1 cellular context compared by ENCODE assay signal in the genomic region with DNA sequence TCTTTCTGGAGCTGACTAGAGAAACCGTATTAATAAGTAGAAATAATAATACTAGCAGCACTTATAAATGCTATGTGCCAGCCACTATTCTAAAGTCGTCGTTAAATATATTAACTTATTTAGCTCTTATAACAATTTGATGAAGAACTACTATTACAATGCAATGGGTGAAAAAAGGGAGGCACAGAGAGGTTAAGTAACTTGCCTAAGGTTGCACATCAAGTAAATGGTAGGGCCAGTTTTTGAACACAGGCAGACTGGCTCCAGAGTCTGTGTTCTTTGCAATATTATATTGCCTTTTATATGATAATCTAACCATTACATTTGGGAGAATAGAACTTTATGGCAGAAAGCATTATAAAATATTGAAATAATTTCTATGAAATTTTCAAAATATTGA.
TF ChIP-seq lines count a peak whose summit lies in the region.

No MANE protein-coding gene starts in this region.

TF ChIP-seq in GM12878, 131 proteins besides CTCF, POLR2A, EP300 and RAD21:
- TF ChIP-seq IRF5 (IDR thresholded peaks at IDR 0.05; ENCODE audit: borderline replicate concordance) (no peak), CHD1 (IDR thresholded peaks at IDR 0.05; ENCODE audit: low read depth, low read length) (no peak), FOXK2 (IDR thresholded peaks at IDR 0.05) (no peak), YY1 (IDR thresholded peaks at IDR 0.05; ENCODE audit: low read depth, low read length) (no peak), POLR2AphosphoS5 (IDR thresholded peaks at IDR 0.05; ENCODE audit: low read length) (no peak), SRF (IDR thresholded peaks at IDR 0.05; ENCODE audit: low read depth in 2 of 2, low read length in 2 of 2) (no peak), SIX5 (IDR thresholded peaks at IDR 0.05; ENCODE audit: low read depth, low read length, severe bottlenecking) (no peak), RFX5 (IDR thresholded peaks at IDR 0.05; ENCODE audit: low read depth, low read length) (no peak), IKZF1 (conservative IDR thresholded peaks at IDR 0.05) (no peak), CEBPZ (IDR thresholded peaks at IDR 0.05; ENCODE audit: low read depth, low read length) (no peak), ZBTB4 (CRISPR knock-in tag; IDR thresholded peaks at IDR 0.05) (no peak), EED (IDR thresholded peaks at IDR 0.05; ENCODE audit: low read depth) (no peak), ZNF207 (IDR thresholded peaks at IDR 0.05; ENCODE audit: borderline replicate concordance) (no peak), BACH1 (IDR thresholded peaks at IDR 0.05; ENCODE audit: borderline replicate concordance) (no peak), ATF3 (IDR thresholded peaks at IDR 0.05; ENCODE audit: borderline replicate concordance, extremely low read depth, low read depth, low read length) (no peak)
- TF ChIP-seq, protein P1, sequence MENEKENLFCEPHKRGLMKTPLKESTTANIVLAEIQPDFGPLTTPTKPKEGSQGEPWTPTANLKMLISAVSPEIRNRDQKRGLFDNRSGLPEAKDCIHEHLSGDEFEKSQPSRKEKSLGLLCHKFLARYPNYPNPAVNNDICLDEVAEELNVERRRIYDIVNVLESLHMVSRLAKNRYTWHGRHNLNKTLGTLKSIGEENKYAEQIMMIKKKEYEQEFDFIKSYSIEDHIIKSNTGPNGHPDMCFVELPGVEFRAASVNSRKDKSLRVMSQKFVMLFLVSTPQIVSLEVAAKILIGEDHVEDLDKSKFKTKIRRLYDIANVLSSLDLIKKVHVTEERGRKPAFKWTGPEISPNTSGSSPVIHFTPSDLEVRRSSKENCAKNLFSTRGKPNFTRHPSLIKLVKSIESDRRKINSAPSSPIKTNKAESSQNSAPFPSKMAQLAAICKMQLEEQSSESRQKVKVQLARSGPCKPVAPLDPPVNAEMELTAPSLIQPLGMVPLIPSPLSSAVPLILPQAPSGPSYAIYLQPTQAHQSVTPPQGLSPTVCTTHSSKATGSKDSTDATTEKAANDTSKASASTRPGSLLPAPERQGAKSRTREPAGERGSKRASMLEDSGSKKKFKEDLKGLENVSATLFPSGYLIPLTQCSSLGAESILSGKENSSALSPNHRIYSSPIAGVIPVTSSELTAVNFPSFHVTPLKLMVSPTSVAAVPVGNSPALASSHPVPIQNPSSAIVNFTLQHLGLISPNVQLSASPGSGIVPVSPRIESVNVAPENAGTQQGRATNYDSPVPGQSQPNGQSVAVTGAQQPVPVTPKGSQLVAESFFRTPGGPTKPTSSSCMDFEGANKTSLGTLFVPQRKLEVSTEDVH (IDR thresholded peaks at IDR 0.05; ENCODE audit: low read depth, partially characterized antibody), result no peak
- TF ChIP-seq, protein P2, sequence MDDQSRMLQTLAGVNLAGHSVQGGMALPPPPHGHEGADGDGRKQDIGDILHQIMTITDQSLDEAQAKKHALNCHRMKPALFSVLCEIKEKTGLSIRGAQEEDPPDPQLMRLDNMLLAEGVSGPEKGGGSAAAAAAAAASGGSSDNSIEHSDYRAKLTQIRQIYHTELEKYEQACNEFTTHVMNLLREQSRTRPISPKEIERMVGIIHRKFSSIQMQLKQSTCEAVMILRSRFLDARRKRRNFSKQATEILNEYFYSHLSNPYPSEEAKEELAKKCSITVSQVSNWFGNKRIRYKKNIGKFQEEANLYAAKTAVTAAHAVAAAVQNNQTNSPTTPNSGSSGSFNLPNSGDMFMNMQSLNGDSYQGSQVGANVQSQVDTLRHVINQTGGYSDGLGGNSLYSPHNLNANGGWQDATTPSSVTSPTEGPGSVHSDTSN (IDR thresholded peaks at IDR 0.05; ENCODE audit: insufficient replicate concordance, low read depth, low read length), result no peak
- TF ChIP-seq, protein P3, sequence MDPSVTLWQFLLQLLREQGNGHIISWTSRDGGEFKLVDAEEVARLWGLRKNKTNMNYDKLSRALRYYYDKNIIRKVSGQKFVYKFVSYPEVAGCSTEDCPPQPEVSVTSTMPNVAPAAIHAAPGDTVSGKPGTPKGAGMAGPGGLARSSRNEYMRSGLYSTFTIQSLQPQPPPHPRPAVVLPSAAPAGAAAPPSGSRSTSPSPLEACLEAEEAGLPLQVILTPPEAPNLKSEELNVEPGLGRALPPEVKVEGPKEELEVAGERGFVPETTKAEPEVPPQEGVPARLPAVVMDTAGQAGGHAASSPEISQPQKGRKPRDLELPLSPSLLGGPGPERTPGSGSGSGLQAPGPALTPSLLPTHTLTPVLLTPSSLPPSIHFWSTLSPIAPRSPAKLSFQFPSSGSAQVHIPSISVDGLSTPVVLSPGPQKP (IDR thresholded peaks at IDR 0.05; ENCODE audit: low read depth, low read length), result no peak
